ENCODE assay signal across 1 cellular context in the genomic region with DNA sequence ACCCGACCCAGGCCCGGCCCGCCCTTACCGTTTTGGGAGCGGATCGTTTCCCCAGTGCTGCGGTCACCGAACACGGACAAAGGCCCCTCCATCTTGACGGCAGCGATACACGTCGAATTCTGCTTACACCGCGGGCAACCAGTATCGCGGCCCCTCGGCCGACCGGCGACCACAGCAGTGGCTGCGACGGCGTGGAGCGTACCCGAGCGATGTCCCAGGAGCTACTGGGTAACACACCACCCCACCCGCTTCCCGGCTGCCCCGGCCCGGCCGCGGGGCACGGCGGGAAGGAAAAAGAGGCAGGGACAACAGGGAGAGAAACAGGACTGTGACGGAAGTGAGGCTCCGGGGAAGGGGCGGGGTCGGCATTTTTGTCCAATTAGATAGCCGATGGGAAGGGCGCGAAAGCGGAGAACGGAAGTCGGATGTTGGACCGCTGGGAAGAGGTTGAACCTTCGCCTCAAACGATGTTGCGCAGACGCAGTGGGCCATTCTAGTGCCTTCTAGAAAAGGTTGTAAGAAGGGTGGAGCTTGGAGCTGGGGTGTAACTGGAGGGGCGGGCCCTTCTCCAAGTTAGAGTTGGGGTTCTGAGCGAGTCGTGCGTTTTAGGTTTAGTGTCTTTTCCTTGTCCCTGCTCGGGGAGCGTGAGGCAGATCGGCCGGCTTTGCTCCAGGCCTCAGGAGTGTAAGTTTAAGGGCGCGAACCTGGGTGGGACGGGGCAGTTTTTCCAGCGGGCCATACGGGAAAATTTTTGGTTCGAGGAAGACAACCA.
TF ChIP-seq lines count a peak whose summit lies in the region.

A gene (minus strand): TSS at position 226 of the 772 bp plus-strand sequence. CDS start 134 bp downstream, at position 92.

TF ChIP-seq in liver, 16 proteins besides CTCF, POLR2A, EP300 and RAD21 (continued from another document):
- TF ChIP-seq, protein P1, sequence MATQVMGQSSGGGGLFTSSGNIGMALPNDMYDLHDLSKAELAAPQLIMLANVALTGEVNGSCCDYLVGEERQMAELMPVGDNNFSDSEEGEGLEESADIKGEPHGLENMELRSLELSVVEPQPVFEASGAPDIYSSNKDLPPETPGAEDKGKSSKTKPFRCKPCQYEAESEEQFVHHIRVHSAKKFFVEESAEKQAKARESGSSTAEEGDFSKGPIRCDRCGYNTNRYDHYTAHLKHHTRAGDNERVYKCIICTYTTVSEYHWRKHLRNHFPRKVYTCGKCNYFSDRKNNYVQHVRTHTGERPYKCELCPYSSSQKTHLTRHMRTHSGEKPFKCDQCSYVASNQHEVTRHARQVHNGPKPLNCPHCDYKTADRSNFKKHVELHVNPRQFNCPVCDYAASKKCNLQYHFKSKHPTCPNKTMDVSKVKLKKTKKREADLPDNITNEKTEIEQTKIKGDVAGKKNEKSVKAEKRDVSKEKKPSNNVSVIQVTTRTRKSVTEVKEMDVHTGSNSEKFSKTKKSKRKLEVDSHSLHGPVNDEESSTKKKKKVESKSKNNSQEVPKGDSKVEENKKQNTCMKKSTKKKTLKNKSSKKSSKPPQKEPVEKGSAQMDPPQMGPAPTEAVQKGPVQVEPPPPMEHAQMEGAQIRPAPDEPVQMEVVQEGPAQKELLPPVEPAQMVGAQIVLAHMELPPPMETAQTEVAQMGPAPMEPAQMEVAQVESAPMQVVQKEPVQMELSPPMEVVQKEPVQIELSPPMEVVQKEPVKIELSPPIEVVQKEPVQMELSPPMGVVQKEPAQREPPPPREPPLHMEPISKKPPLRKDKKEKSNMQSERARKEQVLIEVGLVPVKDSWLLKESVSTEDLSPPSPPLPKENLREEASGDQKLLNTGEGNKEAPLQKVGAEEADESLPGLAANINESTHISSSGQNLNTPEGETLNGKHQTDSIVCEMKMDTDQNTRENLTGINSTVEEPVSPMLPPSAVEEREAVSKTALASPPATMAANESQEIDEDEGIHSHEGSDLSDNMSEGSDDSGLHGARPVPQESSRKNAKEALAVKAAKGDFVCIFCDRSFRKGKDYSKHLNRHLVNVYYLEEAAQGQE (IDR thresholded peaks at IDR 0.05), result peak; percentile 91
- TF ChIP-seq, protein P2, sequence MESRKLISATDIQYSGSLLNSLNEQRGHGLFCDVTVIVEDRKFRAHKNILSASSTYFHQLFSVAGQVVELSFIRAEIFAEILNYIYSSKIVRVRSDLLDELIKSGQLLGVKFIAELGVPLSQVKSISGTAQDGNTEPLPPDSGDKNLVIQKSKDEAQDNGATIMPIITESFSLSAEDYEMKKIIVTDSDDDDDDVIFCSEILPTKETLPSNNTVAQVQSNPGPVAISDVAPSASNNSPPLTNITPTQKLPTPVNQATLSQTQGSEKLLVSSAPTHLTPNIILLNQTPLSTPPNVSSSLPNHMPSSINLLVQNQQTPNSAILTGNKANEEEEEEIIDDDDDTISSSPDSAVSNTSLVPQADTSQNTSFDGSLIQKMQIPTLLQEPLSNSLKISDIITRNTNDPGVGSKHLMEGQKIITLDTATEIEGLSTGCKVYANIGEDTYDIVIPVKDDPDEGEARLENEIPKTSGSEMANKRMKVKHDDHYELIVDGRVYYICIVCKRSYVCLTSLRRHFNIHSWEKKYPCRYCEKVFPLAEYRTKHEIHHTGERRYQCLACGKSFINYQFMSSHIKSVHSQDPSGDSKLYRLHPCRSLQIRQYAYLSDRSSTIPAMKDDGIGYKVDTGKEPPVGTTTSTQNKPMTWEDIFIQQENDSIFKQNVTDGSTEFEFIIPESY (IDR thresholded peaks at IDR 0.05), result peak; percentile 69
- TF ChIP-seq NR2F2 (IDR thresholded peaks at IDR 0.05), result no peak
- TF ChIP-seq SP1 (IDR thresholded peaks at IDR 0.05), result peak; percentile 80
- peak; percentile 51 to 76 for TF ChIP-seq EGR1 (IDR thresholded peaks at IDR 0.05; ENCODE audit: low read depth in 2 of 2)
- peak; percentile 48 for TF ChIP-seq FOXA2 (IDR thresholded peaks at IDR 0.05)
- TF ChIP-seq RXRA (IDR thresholded peaks at IDR 0.05), result peak; percentile 63 to 80
- peak; percentile 51 to 55 for TF ChIP-seq HNF4A (conservative IDR thresholded peaks at IDR 0.05)
- TF ChIP-seq GABPA (IDR thresholded peaks at IDR 0.05 in 1 of 2, conservative IDR thresholded peaks at IDR 0.05 in 1 of 2), result peak; percentile 89 to 96
- TF ChIP-seq, protein P3, sequence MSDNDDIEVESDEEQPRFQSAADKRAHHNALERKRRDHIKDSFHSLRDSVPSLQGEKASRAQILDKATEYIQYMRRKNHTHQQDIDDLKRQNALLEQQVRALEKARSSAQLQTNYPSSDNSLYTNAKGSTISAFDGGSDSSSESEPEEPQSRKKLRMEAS (IDR thresholded peaks at IDR 0.05), result peak; percentile 87
- TF ChIP-seq TAF1 (conservative IDR thresholded peaks at IDR 0.05), result peak; percentile 91
- TF ChIP-seq FOXA1 (IDR thresholded peaks at IDR 0.05), result peak; percentile 55
